ENCODE assay signal across 9 cellular contexts in genomic region chr19:3176715-3177501, GRCh38. TPM values are rescaled to one million over a fixed set of nuclear protein-coding genes. Genes with fewer than 3 reads are reported as not detected.
DNase-seq lines count a peak whose midpoint lies in the region; ATAC-seq and TF ChIP-seq lines count a peak whose summit lies in the region.
"Had no signal": no experiment of that assay in that cellular context is flagged by ENCODE, and none has a peak within 500 bp of the region (broad histone marks: within the 10 kb centered on the region; RNA-seq: fewer than 3 reads in every experiment).

No MANE protein-coding gene starts in this region.

- no peak for TF ChIP-seq CTCF in right atrium auricular region (IDR thresholded peaks at IDR 0.05)
- no peak for TF ChIP-seq CTCF in foreskin fibroblast (IDR thresholded peaks at IDR 0.05; ENCODE audit: low read depth, low read length)

- no peaks in the 10 kb centered on the region for H3K9me3 ChIP-seq in right cardiac atrium (ENCODE audit: control insufficient read depth, low read length)
- H3K9me3 ChIP-seq in right atrium auricular region = no peaks in the 10 kb centered on the region

- no peaks in the 10 kb centered on the region for H3K4me1 ChIP-seq in right cardiac atrium (ENCODE audit: control insufficient read depth, insufficient read depth, low read length)
- H3K4me1 ChIP-seq in right atrium auricular region = no peaks in the 10 kb centered on the region

- intact Hi-C loops in right cardiac atrium (cut with DNase I) = no loop called here

- no peak overlapping the region for H3K4me3 ChIP-seq in right cardiac atrium (ENCODE audit: low read length)
- no peak overlapping the region for H3K4me3 ChIP-seq in right atrium auricular region
- H3K4me3 ChIP-seq in foreskin fibroblast (ENCODE audit: low read depth in 1 of 2, low read length in 2 of 2) = no peak overlapping the region
- H3K4me3 ChIP-seq: cardiac muscle cell had no signal

- DNase-seq in right cardiac atrium (peak in 1 of 3 donors; percentile 45), right atrium auricular region (ENCODE audit: low spot score) (no peak), foreskin fibroblast (peak; percentile 43 to 70)
- DNase-seq in activated CD8-positive, alpha-beta memory T cell treated with anti-CD3 and anti-CD28 coated beads for 24 hours = peak; percentile 85
- DNase-seq in stimulated activated CD8-positive, alpha-beta memory T cell treated with anti-CD3 and anti-CD28 coated beads, Interleukin-15, amount 100 ng/mL, for 1 hour (ENCODE audit: low read depth) = peak; percentile 56

- WGBS in right cardiac atrium = 75% methylated on average over 11 of the region's 11 CpGs

- ATAC-seq in right cardiac atrium = peak; percentile 26 to 28
- no peak for ATAC-seq in GM21723 (IDR thresholded peaks at IDR 0.05; ENCODE audit: unreplicated experiment)
- ATAC-seq in GM19351 (IDR thresholded peaks at IDR 0.05; ENCODE audit: unreplicated experiment) = no peak
- ATAC-seq in HG03457 (IDR thresholded peaks at IDR 0.05; ENCODE audit: unreplicated experiment) = no peak

- no peak overlapping the region for H3K27ac ChIP-seq in right cardiac atrium (ENCODE audit: low read length)
- H3K27ac ChIP-seq in right atrium auricular region = peak overlapping the region in 1 of 2 donors; percentile 41
- H3K27ac ChIP-seq: cardiac muscle cell had no signal

- H3K27me3 ChIP-seq in right cardiac atrium (ENCODE audit: control insufficient read depth, insufficient read depth) (no peaks in the 10 kb centered on the region), right atrium auricular region (no peaks in the 10 kb centered on the region)
- H3K27me3 ChIP-seq: cardiac muscle cell had no signal

- no peaks in the 10 kb centered on the region for H3K36me3 ChIP-seq in right atrium auricular region
- H3K36me3 ChIP-seq: cardiac muscle cell had no signal

RNA-seq across cellular contexts. Expression of gene S1PR4, which starts 1.7 kb away (rescaled TPM):
- total RNA-seq in right cardiac atrium (under 1 TPM; 0.33 to 0.96 (median 0.74) TPM), right atrium auricular region (under 1 TPM; 0.48 to 0.94 TPM)
- polyA plus RNA-seq in right cardiac atrium = 0.97 TPM
- total RNA-seq: cardiac muscle cell had no signal
- polyA plus RNA-seq: cardiac muscle cell had no signal

RNA-seq across cellular contexts. Expression of gene NCLN, which starts 8.8 kb away (rescaled TPM):
- total RNA-seq in right cardiac atrium (10 to 100 TPM; 25.8 to 36.6 (median 27.9) TPM), right atrium auricular region (10 to 100 TPM; 23.3 to 24.9 TPM)
- polyA plus RNA-seq in right cardiac atrium = 20.3 TPM

RNA-seq across cellular contexts. Expression of gene GNA15, which starts 41.1 kb away (rescaled TPM):
- total RNA-seq in right cardiac atrium = 1 to 10 TPM; 1.8 to 2.5 (median 2.1) TPM
- polyA plus RNA-seq in right cardiac atrium = 1.00 TPM
- total RNA-seq in right atrium auricular region = 1 to 10 TPM in 1 of 2 donors, under 1 TPM in 1; 0.74 to 3.0 TPM
- polyA plus RNA-seq: cardiac muscle cell had no signal

RNA-seq across cellular contexts. Expression of gene CELF5, which starts 47.6 kb away (rescaled TPM):
- total RNA-seq in right cardiac atrium (under 1 TPM in 2 of 4 donors, not detected in 2; 0.14 to 0.20 TPM), right atrium auricular region (under 1 TPM in 1 of 2 donors, not detected in 1; 0.08 TPM)
- not detected for polyA plus RNA-seq in right cardiac atrium

Comparison
In these comparisons a context has a peak if more than half of its experiments do, and no peak if none do; other contexts are left out.
1. ATAC-seq: peak in right cardiac atrium (2 of 2); none in GM21723 (single experiment), GM19351 (single experiment) and HG03457 (single experiment).